ENCODE assay signal across 32 cellular contexts in the genomic region with DNA sequence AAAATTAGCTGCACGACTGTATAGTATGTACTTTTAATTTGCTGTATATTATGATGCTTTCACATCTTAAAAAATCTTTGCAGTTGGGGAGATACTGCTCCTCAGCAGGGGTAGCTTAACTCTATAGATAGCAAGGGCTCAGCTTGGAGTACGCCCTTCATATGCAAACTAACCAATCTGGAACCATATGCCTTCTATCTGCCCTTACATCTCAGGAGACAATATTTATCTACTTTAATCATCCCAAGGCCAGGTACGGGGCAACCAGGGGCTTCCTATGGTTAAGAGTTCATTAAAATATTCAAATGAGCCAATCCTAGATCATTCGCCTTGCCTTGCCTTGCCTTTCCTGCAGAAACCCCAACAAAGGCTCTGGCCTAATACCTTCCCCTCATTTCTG.
"Had no signal": no experiment of that assay in that cellular context is flagged by ENCODE, and none has a peak within 500 bp of the region (broad histone marks: within the 10 kb centered on the region; RNA-seq: fewer than 3 reads in every experiment).

No MANE protein-coding gene starts in this region.

- H3K9me3 ChIP-seq: MG63, SJCRH30 had no signal

- H3K27me3 ChIP-seq: cardiac muscle cell, MG63, SJCRH30 had no signal

- H3K4me3 ChIP-seq: cardiac muscle cell, MG63, SJCRH30, SK-N-MC had no signal

- H3K4me1 ChIP-seq: SJCRH30 had no signal

- ATAC-seq: activated CD8-positive, alpha-beta T cell treated with anti-CD3 and anti-CD28 coated beads for 36 hours; activated T-cell treated with anti-CD3 and anti-CD28 coated beads, Interleukin-2, amount 50 U/mL, for 72 hours; activated T-helper 17 cell treated with anti-CD3 and anti-CD28 coated beads, Interleukin-2, amount 50 U/mL, for 72 hours; PC-3 had no signal

- H3K36me3 ChIP-seq: cardiac muscle cell, MG63, SJCRH30, WERI-Rb-1 had no signal

- H3K27ac ChIP-seq: cardiac muscle cell, SJCRH30, SK-N-MC, WERI-Rb-1 had no signal

- DNase-seq: activated CD4-positive, alpha-beta T cell treated with anti-CD3 and anti-CD28 coated beads, Interleukin-2, amount 10 ng/mL, durations not matched to agents 24 days and 14 days; activated CD4-positive, alpha-beta T cell treated with anti-CD3 and anti-CD28 coated beads, Interleukin-2, amount 50 U/mL, for 4 hours; activated CD8-positive, alpha-beta T cell treated with anti-CD3 and anti-CD28 coated beads for 36 hours; activated effector memory CD4-positive, alpha-beta T cell treated with anti-CD3 and anti-CD28 coated beads, Interleukin-2, amount 50 U/mL, for 16 hours; activated naive CD4-positive, alpha-beta T cell; activated naive CD4-positive, alpha-beta T cell treated with anti-CD3 and anti-CD28 coated beads, Interleukin-2, amount 50 U/mL, for 16 hours; activated naive CD8-positive, alpha-beta T cell treated with anti-CD3 and anti-CD28 coated beads for 36 hours; activated T-cell treated with anti-CD3 and anti-CD28 coated beads, Interleukin-2, amount 50 U/mL, for 1 hour; activated T-cell treated with anti-CD3 and anti-CD28 coated beads, Interleukin-2, amount 50 U/mL, for 72 hours; amniotic stem cell; aorta; Karpas-422; MG63; NCI-H1048; NCI-H1105 treated with DMSO at 0.1 percent for 48 hours; NCI-H1436; NCI-H1694; NCI-H1930; NCI-H2081 treated with DMSO at 0.1 percent for 48 hours; NCI-H345; NCI-H510A; NCI-H526; NCI-H748 treated with DMSO at 0.1 percent for 48 hours; NK-92 treated with Interleukin-12 subunit alpha and Interleukin-12 subunit beta, amount 100 ng/mL, for 24 hours; PC-3; SHP77; SJCRH30; T1000; WERI-Rb-1 had no signal
